In the genomic region with DNA sequence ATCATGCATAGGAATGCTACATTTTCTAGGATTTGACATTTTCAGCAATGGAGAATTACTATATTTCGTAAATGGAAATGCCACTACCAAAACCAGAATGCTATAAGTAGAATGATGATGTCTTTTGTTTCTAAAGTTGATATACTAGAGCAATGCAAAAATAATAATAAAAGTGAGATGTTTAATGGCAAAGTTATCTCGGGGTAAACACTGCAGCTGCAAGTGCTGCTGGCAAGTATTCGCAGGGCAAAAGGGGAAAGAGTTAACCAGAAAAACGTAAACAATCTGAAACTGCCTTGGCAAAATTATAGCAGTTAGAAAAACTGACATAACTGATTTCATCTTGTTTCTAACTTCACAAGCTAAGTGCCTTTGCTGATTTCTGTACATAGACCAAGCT, we compare ENCODE assay signal across 7 cellular contexts. TPM values are rescaled to one million over a fixed set of nuclear protein-coding genes. Genes with fewer than 3 reads are reported as not detected.
"Had no signal": no experiment of that assay in that cellular context is flagged by ENCODE, and none has a peak within 500 bp of the region (broad histone marks: within the 10 kb centered on the region; RNA-seq: fewer than 3 reads in every experiment).

No MANE protein-coding gene starts in this region.

- ATAC-seq: HepG2, K562 had no signal

- DNase-seq: KBM-7, KG1 had no signal

- H3K4me3 ChIP-seq: K562 had no signal

- H3K27ac ChIP-seq: HL-60 had no signal

RNA-seq across cellular contexts. Expression of gene FILIP1, which starts 45.5 kb away (rescaled TPM):
- total RNA-seq: HepG2, HT-29 had no signal
- polyA plus RNA-seq: HepG2, IgD-negative memory B cell had no signal
